ENCODE assay signal across 8 cellular contexts in genomic region chr1:15352122-15352957, GRCh38. TPM values are rescaled to one million over a fixed set of nuclear protein-coding genes. Genes with fewer than 3 reads are reported as not detected.
DNase-seq lines count a peak whose midpoint lies in the region; TF ChIP-seq lines count a peak whose summit lies in the region.

No MANE protein-coding gene starts in this region.

- TSS peak; percentile 79 for BruUV-seq in Calu3 (replicated peaks; lab: Mats Ljungman, UMichigan)

- H3K36me3 ChIP-seq in WERI-Rb-1, result no peaks in the 10 kb centered on the region
- no peaks in the 10 kb centered on the region for H3K36me3 ChIP-seq in neural progenitor cell

- H3K27me3 ChIP-seq in WERI-Rb-1 (ENCODE audit: insufficient read depth, low read depth, severe bottlenecking) (no peaks in the 10 kb centered on the region), neural progenitor cell (no peaks in the 10 kb centered on the region)

- no peak overlapping the region for H2AFZ ChIP-seq in neural progenitor cell (replicated peaks)

- no peaks in the 10 kb centered on the region for H3K27me3 Mint-ChIP-seq in Calu3 (ENCODE audit: unreplicated experiment)
- H3K27me3 Mint-ChIP-seq in activated T-cell treated with anti-CD3 and anti-CD28 coated beads, Interleukin-2, amount 50 U/mL, for 24 hours, result peaks cover 20% of the 10 kb centered on the region
- peaks cover 2 to 14% (median 4%) of the 10 kb centered on the region in 3 donors for H3K27me3 Mint-ChIP-seq in immature natural killer cell (ENCODE audit: low read depth in 3 of 3)
- peaks cover 14% of the 10 kb centered on the region for H3K27me3 Mint-ChIP-seq in neural progenitor cell (ENCODE audit: insufficient read depth, low read depth)

- H3K4me2 ChIP-seq in neural progenitor cell, result no peak overlapping the region

- H3K36me3 Mint-ChIP-seq in Calu3 (ENCODE audit: insufficient read depth, unreplicated experiment), result peaks cover 11% of the 10 kb centered on the region
- H3K36me3 Mint-ChIP-seq in activated T-cell treated with anti-CD3 and anti-CD28 coated beads, Interleukin-2, amount 50 U/mL, for 24 hours (ENCODE audit: low read depth), result no peaks in the 10 kb centered on the region
- peaks cover 0 to 5% (median 4%) of the 10 kb centered on the region in 3 donors for H3K36me3 Mint-ChIP-seq in immature natural killer cell
- H3K36me3 Mint-ChIP-seq in neural progenitor cell, result no peaks in the 10 kb centered on the region

- no peaks in the 10 kb centered on the region for H3K79me2 ChIP-seq in neural progenitor cell (ENCODE audit: low read depth)

- H3K27ac ChIP-seq in WERI-Rb-1, result no peak overlapping the region
- no peak overlapping the region for H3K27ac ChIP-seq in neural progenitor cell

- H3K9me3 Mint-ChIP-seq in Calu3 (ENCODE audit: low read depth, unreplicated experiment) (no peaks in the 10 kb centered on the region), immature natural killer cell (no peaks in the 10 kb centered on the region), neural progenitor cell (no peaks in the 10 kb centered on the region)
- H3K9me3 Mint-ChIP-seq in activated T-cell treated with anti-CD3 and anti-CD28 coated beads, Interleukin-2, amount 50 U/mL, for 24 hours, result no peaks in the 10 kb centered on the region

- H3K27ac Mint-ChIP-seq in Calu3 (ENCODE audit: unreplicated experiment), result peak overlapping the region; percentile 97
- H3K27ac Mint-ChIP-seq in activated T-cell treated with anti-CD3 and anti-CD28 coated beads, Interleukin-2, amount 50 U/mL, for 24 hours, result peak overlapping the region; percentile 26
- H3K27ac Mint-ChIP-seq in immature natural killer cell, result peak overlapping the region; percentile 79 to 95 (median 88)
- H3K27ac Mint-ChIP-seq in neural progenitor cell, result no peak overlapping the region

- TF ChIP-seq CTCF in Calu3 (IDR thresholded peaks at IDR 0.05; ENCODE audit: unreplicated experiment) (no peak), WERI-Rb-1 (IDR thresholded peaks at IDR 0.05; ENCODE audit: low read depth, low read length) (no peak), neural progenitor cell (IDR thresholded peaks at IDR 0.05) (no peak)

- no peaks in the 10 kb centered on the region for H3K9me3 ChIP-seq in WERI-Rb-1 (ENCODE audit: severe bottlenecking)
- no peaks in the 10 kb centered on the region for H3K9me3 ChIP-seq in neural progenitor cell (ENCODE audit: low read depth)

- H4K20me1 ChIP-seq in neural progenitor cell (ENCODE audit: low read depth), result no peaks in the 10 kb centered on the region

- H3K4me3 Mint-ChIP-seq in Calu3 (ENCODE audit: low read depth, unreplicated experiment), result peak overlapping the region; percentile 59
- no peak overlapping the region for H3K4me3 Mint-ChIP-seq in activated T-cell treated with anti-CD3 and anti-CD28 coated beads, Interleukin-2, amount 50 U/mL, for 24 hours
- peak overlapping the region; percentile 64 to 79 (median 71) for H3K4me3 Mint-ChIP-seq in immature natural killer cell
- H3K4me3 Mint-ChIP-seq in neural progenitor cell, result no peak overlapping the region

- intact Hi-C loops in Calu3 (cut with micrococcal nuclease; ENCODE audit: unreplicated experiment), result no loop called here

- CTCF ChIA-PET in Calu3 (lab: Charles Lee), result no interaction called here

- H3K9ac ChIP-seq in neural progenitor cell, result no peak overlapping the region

- DNase-seq in Calu3 (peak; percentile 69), NCI-H2029 (lab: John Stamatoyannopoulos, UW) (peak; percentile 91), immature natural killer cell (peak; percentile 64 to 72 (median 66)), NCI-H2081 treated with DMSO at 0.1 percent for 48 hours (lab: John Stamatoyannopoulos, UW) (no peak), WERI-Rb-1 (no peak), neural progenitor cell (ENCODE audit: low spot score) (no peak)
- peak; percentile 55 for DNase-seq in activated T-cell treated with anti-CD3 and anti-CD28 coated beads, Interleukin-2, amount 50 U/mL, for 24 hours
- DNase-seq in stimulated activated CD8-positive, alpha-beta memory T cell treated with anti-CD3 and anti-CD28 coated beads, Interleukin-7, amount 100 ng/mL, for 24 hours (ENCODE audit: low read depth), result peak; percentile 8

- H3K4me1 ChIP-seq in neural progenitor cell, result no peaks in the 10 kb centered on the region

- H3K4me1 Mint-ChIP-seq in Calu3 (ENCODE audit: low read depth, unreplicated experiment) (peaks cover 48% of the 10 kb centered on the region), immature natural killer cell (peaks cover 52 to 59% of the 10 kb centered on the region in 2 donors), neural progenitor cell (peaks cover 37% of the 10 kb centered on the region)
- peaks cover 56% of the 10 kb centered on the region for H3K4me1 Mint-ChIP-seq in activated T-cell treated with anti-CD3 and anti-CD28 coated beads, Interleukin-2, amount 50 U/mL, for 24 hours (ENCODE audit: low read depth)

- no peaks in the 10 kb centered on the region for H3F3A ChIP-seq in neural progenitor cell (ENCODE audit: low read depth)

- H3K4me3 ChIP-seq in WERI-Rb-1 (ENCODE audit: low read depth, low read length) (no peak overlapping the region), neural progenitor cell (no peak overlapping the region)

RNA-seq across cellular contexts. Expression of gene EFHD2, which starts 57.3 kb away (rescaled TPM):
- total RNA-seq in Calu3 (2022) (51.0 and 57.8 TPM in 2 replicates), neural progenitor cell (ENCODE audit: low replicate concordance) (6.5 and 14.5 TPM in 2 replicates)
- 1,000 to 10,000 TPM in 1 of 3 donors, 100 to 1,000 TPM in 2; 686 to 1,063 (median 771) TPM for polyA plus RNA-seq in immature natural killer cell

Comparison
In these comparisons a context has a peak if more than half of its experiments do, and no peak if none do; other contexts are left out.
1. DNase-seq: peak in Calu3 (single experiment), NCI-H2029 (single experiment), activated T-cell treated with anti-CD3 and anti-CD28 coated beads, Interleukin-2, amount 50 U/mL, for 24 hours (single experiment), immature natural killer cell (3 of 3) and stimulated activated CD8-positive, alpha-beta memory T cell treated with anti-CD3 and anti-CD28 coated beads, Interleukin-7, amount 100 ng/mL, for 24 hours (single experiment); none in NCI-H2081 treated with DMSO at 0.1 percent for 48 hours (single experiment), WERI-Rb-1 (single experiment) and neural progenitor cell (single experiment).
2. H3K4me3 Mint-ChIP-seq: peak in Calu3 (single experiment) and immature natural killer cell (5 of 5); none in activated T-cell treated with anti-CD3 and anti-CD28 coated beads, Interleukin-2, amount 50 U/mL, for 24 hours (single experiment) and neural progenitor cell (single experiment).